ENCODE assay signal across 20 cellular contexts in the genomic region with DNA sequence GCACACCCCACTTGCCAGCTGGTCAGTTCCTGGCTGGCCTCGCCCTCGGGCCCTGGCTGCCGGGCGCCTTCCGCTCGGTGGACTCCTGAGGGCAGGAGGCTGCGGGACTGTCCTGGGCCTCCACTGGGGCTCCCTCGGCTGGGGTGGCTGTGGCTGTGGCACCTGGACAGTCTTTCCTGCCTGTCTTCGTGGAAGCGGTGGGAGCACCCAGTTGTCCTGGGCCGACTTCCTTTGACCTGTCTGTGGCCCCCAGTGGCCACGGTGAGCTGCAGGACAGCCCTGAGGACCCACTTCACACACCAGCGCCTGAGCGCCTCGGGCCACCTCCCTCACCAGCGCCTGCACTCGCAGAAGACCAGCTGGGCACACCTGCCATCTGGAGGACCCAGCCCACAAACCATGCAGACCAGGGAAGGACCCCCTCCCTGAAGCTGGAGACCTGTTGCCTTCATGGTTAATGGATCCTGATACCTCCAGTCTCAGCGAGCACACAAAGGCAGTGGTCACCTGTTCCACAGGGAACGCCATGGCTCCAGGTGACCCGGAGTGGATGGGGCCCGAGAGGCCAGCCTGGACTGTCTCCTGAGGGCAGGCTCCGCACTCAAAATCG. TPM values are rescaled to one million over a fixed set of nuclear protein-coding genes. Genes with fewer than 3 reads are reported as not detected.
DNase-seq lines count a peak whose midpoint lies in the region; ATAC-seq, FAIRE-seq and TF ChIP-seq lines count a peak whose summit lies in the region.
"Had no signal": no experiment of that assay in that cellular context is flagged by ENCODE, and none has a peak within 500 bp of the region (broad histone marks: within the 10 kb centered on the region; RNA-seq: fewer than 3 reads in every experiment).

No MANE protein-coding gene starts in this region.

- H3K27ac ChIP-seq in astrocyte (ENCODE audit: low read depth, low read length) (no peak overlapping the region), left lung (peak overlapping the region; percentile 53 to 59), skin epidermis (peak overlapping the region in 16 of 21 experiments; percentile 18 to 94 (median 86))
- H3K27ac ChIP-seq: KMS-11 had no signal

- H3K27me3 ChIP-seq in astrocyte (ENCODE audit: insufficient read depth, low read length) (no peaks in the 10 kb centered on the region), left lung (peaks cover 0 to 41% of the 10 kb centered on the region in 2 donors)

- TF ChIP-seq CTCF in astrocyte (IDR thresholded peaks at IDR 0.05; ENCODE audit: insufficient read depth, low read depth, low read length): no peak
- no peak for TF ChIP-seq CTCF in left lung (IDR thresholded peaks at IDR 0.05)

- FAIRE-seq in astrocyte (lab: Jason Lieb, UNC): no peak
- FAIRE-seq: colon, GM12891, TTC549 had no signal

- H3K27ac Mint-ChIP-seq in astrocyte (ENCODE audit: unreplicated experiment): peak overlapping the region; percentile 77
- H3K27ac Mint-ChIP-seq: activated CD4-positive, alpha-beta memory T cell treated with anti-CD3 and anti-CD28 coated beads, Interleukin-2, amount 10 ng/mL, durations not matched to agents 7 days and 5 days; natural killer cell treated with Interleukin-12 subunit alpha and Interleukin-12 subunit beta and Interleukin-15 and Interleukin-18, amount 100 ng/mL, for 72 hours had no signal

- no peak overlapping the region for H2AFZ ChIP-seq in astrocyte (ENCODE audit: low read depth, low read length)

- ATAC-seq in left lung: no peak
- no peak for ATAC-seq in stimulated activated naive CD8-positive, alpha-beta T cell treated with anti-CD3 and anti-CD28 coated beads, Interleukin-15, Interleukin-2, amounts not matched to agents 100 U/mL and 50 U/mL, for 24 hours
- ATAC-seq: natural killer cell treated with Interleukin-12 subunit alpha and Interleukin-12 subunit beta and Interleukin-15 and Interleukin-18, amount 100 ng/mL, for 72 hours; SK-N-SH treated with all-trans-retinoic acid at 6 μM for 48 hours had no signal

- H3K4me1 Mint-ChIP-seq in astrocyte (ENCODE audit: low read depth, unreplicated experiment): peaks cover 9% of the 10 kb centered on the region

- peaks cover 25% of the 10 kb centered on the region for H3K79me2 ChIP-seq in astrocyte (ENCODE audit: insufficient read depth, low read length)

- intact Hi-C loops in left lung (cut with DNase I): no loop called here

- H3K4me3 ChIP-seq in astrocyte (ENCODE audit: insufficient read depth, low read depth, low read length) (no peak overlapping the region), left lung (no peak overlapping the region), skin epidermis (no peak overlapping the region)
- H3K4me3 ChIP-seq: heart left ventricle had no signal

- H3K9me3 Mint-ChIP-seq in astrocyte (ENCODE audit: unreplicated experiment): no peaks in the 10 kb centered on the region
- H3K9me3 Mint-ChIP-seq: activated CD4-positive, alpha-beta memory T cell treated with anti-CD3 and anti-CD28 coated beads, Interleukin-2, amount 10 ng/mL, durations not matched to agents 7 days and 5 days; natural killer cell treated with Interleukin-12 subunit alpha and Interleukin-12 subunit beta and Interleukin-15 and Interleukin-18, amount 100 ng/mL, for 72 hours had no signal

- H4K20me1 ChIP-seq in astrocyte (ENCODE audit: insufficient read depth, low read length): peaks cover 19% of the 10 kb centered on the region

- peaks cover 3% of the 10 kb centered on the region for H3K36me3 Mint-ChIP-seq in astrocyte (ENCODE audit: low read depth, unreplicated experiment)
- H3K36me3 Mint-ChIP-seq: natural killer cell treated with Interleukin-12 subunit alpha and Interleukin-12 subunit beta and Interleukin-15 and Interleukin-18, amount 100 ng/mL, for 72 hours had no signal

- H3K4me3 Mint-ChIP-seq in astrocyte (ENCODE audit: unreplicated experiment): no peak overlapping the region
- H3K4me3 Mint-ChIP-seq: activated CD4-positive, alpha-beta memory T cell treated with anti-CD3 and anti-CD28 coated beads, Interleukin-2, amount 10 ng/mL, durations not matched to agents 7 days and 5 days; natural killer cell treated with Interleukin-12 subunit alpha and Interleukin-12 subunit beta and Interleukin-15 and Interleukin-18, amount 100 ng/mL, for 72 hours had no signal

- peak; percentile 14 for DNase-seq in COLO668 (lab: John Stamatoyannopoulos, UW; ENCODE audit: unreplicated experiment)
- no peak for DNase-seq in astrocyte (ENCODE audit: low read depth)
- no peak for DNase-seq in left lung
- DNase-seq in occipital lobe (lab: John Stamatoyannopoulos, UW): no peak
- DNase-seq in stimulated activated naive CD8-positive, alpha-beta T cell treated with anti-CD3 and anti-CD28 coated beads, Interleukin-15, Interleukin-2, amounts not matched to agents 100 U/mL and 50 U/mL, for 24 hours: no peak
- DNase-seq in pons (ENCODE audit: low spot score): no peak
- no peak for DNase-seq in NCI-H1436 (lab: John Stamatoyannopoulos, UW)
- DNase-seq: ACHN; activated CD4-positive, alpha-beta memory T cell treated with anti-CD3 and anti-CD28 coated beads, Interleukin-2, amount 10 ng/mL, durations not matched to agents 7 days and 5 days; amygdala; NCI-H1417 had no signal

- H3K4me1 ChIP-seq in astrocyte (ENCODE audit: insufficient read depth, low read length): peaks cover 21% of the 10 kb centered on the region
- peaks cover 14 to 58% of the 10 kb centered on the region in 2 donors for H3K4me1 ChIP-seq in left lung

- H3K4me2 ChIP-seq in astrocyte (ENCODE audit: low read length): no peak overlapping the region
- H3K4me2 ChIP-seq: KMS-11 had no signal

- H3K9me3 ChIP-seq in astrocyte (ENCODE audit: insufficient read depth, low read depth, low read length) (no peaks in the 10 kb centered on the region), left lung (no peaks in the 10 kb centered on the region)
- H3K9me3 ChIP-seq: esophagus muscularis mucosa, heart left ventricle had no signal

- no peak overlapping the region for H3K9ac ChIP-seq in astrocyte (ENCODE audit: low read length)
- H3K9ac ChIP-seq: KMS-11 had no signal

- no peaks in the 10 kb centered on the region for H3K27me3 Mint-ChIP-seq in astrocyte (ENCODE audit: low read depth, unreplicated experiment)
- H3K27me3 Mint-ChIP-seq: natural killer cell treated with Interleukin-12 subunit alpha and Interleukin-12 subunit beta and Interleukin-15 and Interleukin-18, amount 100 ng/mL, for 72 hours had no signal

- H3K36me3 ChIP-seq in astrocyte (ENCODE audit: insufficient read depth, low read length): peaks cover 3% of the 10 kb centered on the region
- H3K36me3 ChIP-seq in left lung: peaks cover 0 to 49% of the 10 kb centered on the region in 2 donors

RNA-seq across cellular contexts. Expression of gene EPS8L2, which starts 1.7 kb away (rescaled TPM):
- total RNA-seq in astrocyte: 103 and 129 TPM in 2 replicates
- total RNA-seq in left lung: 100 to 1,000 TPM; 114 to 190 TPM
- 1.4 TPM for total RNA-seq in occipital lobe

RNA-seq across cellular contexts. Expression of gene TMEM80, which starts 8.7 kb away (rescaled TPM):
- 16.1 and 18.4 TPM in 2 replicates for total RNA-seq in astrocyte
- total RNA-seq in left lung: 10 to 100 TPM; 23.6 to 25.2 TPM
- total RNA-seq in occipital lobe: 11.7 TPM

RNA-seq across cellular contexts. Expression of gene DEAF1, which starts 9.3 kb away (rescaled TPM):
- 44.1 and 48.9 TPM in 2 replicates for total RNA-seq in astrocyte
- total RNA-seq in left lung: 10 to 100 TPM; 28.3 to 28.6 TPM
- 50.7 TPM for total RNA-seq in occipital lobe

RNA-seq across cellular contexts. Expression of gene TALDO1, which starts 43.0 kb away (rescaled TPM):
- total RNA-seq in astrocyte (150 and 155 TPM in 2 replicates), left lung (100 to 1,000 TPM; 206 to 322 TPM), occipital lobe (61.0 TPM)

Comparison
In these comparisons a context has a peak if more than half of its experiments do, and no peak if none do; other contexts are left out.
1. RNA of gene EPS8L2, which starts 1.7 kb away (total RNA-seq): 114 to 190 TPM in left lung and 103 to 129 TPM in astrocyte; 1.4 TPM in occipital lobe (single experiment); every median in the first group is over 10 times any median in the second.